ENCODE assay signal across 12 cellular contexts in the genomic region with DNA sequence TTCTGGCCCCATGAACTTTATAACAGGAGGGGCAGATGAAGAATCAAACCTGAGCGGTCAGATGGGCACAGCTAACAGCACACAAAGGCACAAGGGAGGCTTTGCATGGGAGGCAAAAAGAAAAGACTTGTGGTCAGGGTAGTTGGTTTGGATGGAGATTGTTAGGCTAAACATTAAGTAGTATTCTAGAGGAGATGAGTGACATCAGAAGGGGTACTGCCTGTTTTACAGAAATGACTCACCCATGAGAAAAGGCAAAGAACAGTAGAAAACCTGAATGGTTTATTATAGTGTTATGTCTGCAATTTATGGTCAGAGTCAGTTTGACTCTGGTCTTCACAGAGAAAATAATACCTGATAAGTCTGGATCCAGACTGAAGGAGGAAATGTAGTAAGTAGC.
"Had no signal": no experiment of that assay in that cellular context is flagged by ENCODE, and none has a peak within 500 bp of the region (broad histone marks: within the 10 kb centered on the region; RNA-seq: fewer than 3 reads in every experiment).

No MANE protein-coding gene starts in this region.

- DNase-seq: activated CD4-positive, alpha-beta T cell treated with anti-CD3 and anti-CD28 coated beads for 4 hours; activated CD8-positive, alpha-beta memory T cell treated with anti-CD3 and anti-CD28 coated beads, Interleukin-2, amount 50 U/mL, for 48 hours; activated CD8-positive, alpha-beta T cell treated with anti-CD3 and anti-CD28 coated beads for 36 hours; activated naive CD4-positive, alpha-beta T cell treated with anti-CD3 and anti-CD28 coated beads for 36 hours; colonic mucosa; esophagus squamous epithelium; foreskin fibroblast; glutamatergic neuron; lower lobe of right lung; naive B cell; retina; uterus had no signal

- H3K27me3 ChIP-seq: colonic mucosa, esophagus squamous epithelium, uterus had no signal

- H3K4me3 ChIP-seq: colonic mucosa, esophagus squamous epithelium, lower lobe of right lung, uterus had no signal

- H3K36me3 ChIP-seq: colonic mucosa, esophagus squamous epithelium, lower lobe of right lung, uterus had no signal

- ATAC-seq: activated CD8-positive, alpha-beta T cell treated with anti-CD3 and anti-CD28 coated beads for 36 hours; lower lobe of right lung had no signal

- H3K9me3 ChIP-seq: colonic mucosa, esophagus squamous epithelium, lower lobe of right lung, uterus had no signal
